ENCODE assay signal across 9 cellular contexts in genomic region chr12:58176296-58176869, GRCh38.
DNase-seq lines count a peak whose midpoint lies in the region; ATAC-seq, FAIRE-seq and TF ChIP-seq lines count a peak whose summit lies in the region.
"Had no signal": no experiment of that assay in that cellular context is flagged by ENCODE, and none has a peak within 500 bp of the region (broad histone marks: within the 10 kb centered on the region; RNA-seq: fewer than 3 reads in every experiment).

No MANE protein-coding gene starts in this region.

- in situ Hi-C loops in HAP-1 (cut with MboI; ENCODE audit: low sequenced_read_pairs): no loop called here

- H3K4me3 ChIP-seq in HAP-1 (no peak overlapping the region), foreskin fibroblast (ENCODE audit: low read depth in 1 of 2, low read length in 2 of 2) (no peak overlapping the region)

- H3K27ac Mint-ChIP-seq in stimulated activated naive B cell treated with anti-CD40 and anti-IgM and Interleukin-4, amounts not matched to agents 10 μg/mL and 1 μg/mL and 100 μg/mL, for 72 hours: no peak overlapping the region
- H3K27ac Mint-ChIP-seq in activated T-helper 1 cell treated with anti-CD3 and anti-CD28 coated beads, Interleukin-12 subunit alpha, Interleukin-12 subunit beta, Interleukin-2, Interleukin-4 antibody, amounts not matched to agents 30 ng/mL and 10 ng/mL and 1 ng/mL, durations not matched to agents 14 hours and 24 hours and 36 hours: no peak overlapping the region
- H3K27ac Mint-ChIP-seq: IgD-negative memory B cell had no signal

- DNase-seq in COR-L47 (lab: John Stamatoyannopoulos, UW) (peak; percentile 39), HAP-1 (ENCODE audit: low spot score in 2 of 2) (peak; percentile 12 to 69), RCC 7860 (ENCODE audit: low spot score) (peak; percentile 17), foreskin fibroblast (peak; percentile 14 to 47), occipital lobe (lab: John Stamatoyannopoulos, UW) (no peak)
- DNase-seq in stimulated activated naive B cell treated with anti-CD40 and anti-IgM and Interleukin-4, amounts not matched to agents 10 μg/mL and 1 μg/mL and 100 μg/mL, for 72 hours: peak; percentile 6
- DNase-seq in activated T-helper 1 cell treated with anti-CD3 and anti-CD28 coated beads, Interleukin-12 subunit alpha, Interleukin-12 subunit beta, Interleukin-2, Interleukin-4 antibody, amounts not matched to agents 30 ng/mL and 10 ng/mL and 1 ng/mL, durations not matched to agents 14 hours and 24 hours and 36 hours (ENCODE audit: low spot score): no peak

- peaks cover 2% of the 10 kb centered on the region; the same call in 1 of the 2 replicates for H3K4me1 ChIP-seq in HAP-1

- no peak overlapping the region for H3K4me3 Mint-ChIP-seq in stimulated activated naive B cell treated with anti-CD40 and anti-IgM and Interleukin-4, amounts not matched to agents 10 μg/mL and 1 μg/mL and 100 μg/mL, for 72 hours
- no peak overlapping the region for H3K4me3 Mint-ChIP-seq in activated T-helper 1 cell treated with anti-CD3 and anti-CD28 coated beads, Interleukin-12 subunit alpha, Interleukin-12 subunit beta, Interleukin-2, Interleukin-4 antibody, amounts not matched to agents 30 ng/mL and 10 ng/mL and 1 ng/mL, durations not matched to agents 14 hours and 24 hours and 36 hours
- H3K4me3 Mint-ChIP-seq: IgD-negative memory B cell had no signal

- H3K9me3 Mint-ChIP-seq in stimulated activated naive B cell treated with anti-CD40 and anti-IgM and Interleukin-4, amounts not matched to agents 10 μg/mL and 1 μg/mL and 100 μg/mL, for 72 hours: no peaks in the 10 kb centered on the region
- no peaks in the 10 kb centered on the region for H3K9me3 Mint-ChIP-seq in activated T-helper 1 cell treated with anti-CD3 and anti-CD28 coated beads, Interleukin-12 subunit alpha, Interleukin-12 subunit beta, Interleukin-2, Interleukin-4 antibody, amounts not matched to agents 30 ng/mL and 10 ng/mL and 1 ng/mL, durations not matched to agents 14 hours and 24 hours and 36 hours

- peaks cover 7 to 12% of the 10 kb centered on the region in 2 donors for H3K4me1 Mint-ChIP-seq in stimulated activated naive B cell treated with anti-CD40 and anti-IgM and Interleukin-4, amounts not matched to agents 10 μg/mL and 1 μg/mL and 100 μg/mL, for 72 hours
- H3K4me1 Mint-ChIP-seq in activated T-helper 1 cell treated with anti-CD3 and anti-CD28 coated beads, Interleukin-12 subunit alpha, Interleukin-12 subunit beta, Interleukin-2, Interleukin-4 antibody, amounts not matched to agents 30 ng/mL and 10 ng/mL and 1 ng/mL, durations not matched to agents 14 hours and 24 hours and 36 hours (ENCODE audit: low read depth): no peaks in the 10 kb centered on the region

- no peaks in the 10 kb centered on the region for H3K9me3 ChIP-seq in HAP-1

- intact Hi-C loops in activated T-helper 1 cell treated with anti-CD3 and anti-CD28 coated beads, Interleukin-12 subunit alpha, Interleukin-12 subunit beta, Interleukin-2, Interleukin-4 antibody, amounts not matched to agents 30 ng/mL and 10 ng/mL and 1 ng/mL, durations not matched to agents 14 hours and 24 hours and 36 hours (cut with micrococcal nuclease): no loop called here

- H3K27me3 ChIP-seq in HAP-1 (ENCODE audit: low read depth): no peaks in the 10 kb centered on the region

- FAIRE-seq in RCC 7860 (lab: Jason Lieb, UNC): no peak

- peak; percentile 65 to 73 for ATAC-seq in stimulated activated naive B cell treated with anti-CD40 and anti-IgM and Interleukin-4, amounts not matched to agents 10 μg/mL and 1 μg/mL and 100 μg/mL, for 72 hours (replicated peaks)
- ATAC-seq in HG03521 (IDR thresholded peaks at IDR 0.05; ENCODE audit: unreplicated experiment): no peak

- no peaks in the 10 kb centered on the region for H3K36me3 Mint-ChIP-seq in stimulated activated naive B cell treated with anti-CD40 and anti-IgM and Interleukin-4, amounts not matched to agents 10 μg/mL and 1 μg/mL and 100 μg/mL, for 72 hours
- H3K36me3 Mint-ChIP-seq in activated T-helper 1 cell treated with anti-CD3 and anti-CD28 coated beads, Interleukin-12 subunit alpha, Interleukin-12 subunit beta, Interleukin-2, Interleukin-4 antibody, amounts not matched to agents 30 ng/mL and 10 ng/mL and 1 ng/mL, durations not matched to agents 14 hours and 24 hours and 36 hours (ENCODE audit: low read depth): no peaks in the 10 kb centered on the region
- H3K36me3 Mint-ChIP-seq: IgD-negative memory B cell had no signal

- H3K27me3 Mint-ChIP-seq in stimulated activated naive B cell treated with anti-CD40 and anti-IgM and Interleukin-4, amounts not matched to agents 10 μg/mL and 1 μg/mL and 100 μg/mL, for 72 hours: peaks cover 13 to 20% of the 10 kb centered on the region in 2 donors
- peaks cover 10% of the 10 kb centered on the region for H3K27me3 Mint-ChIP-seq in activated T-helper 1 cell treated with anti-CD3 and anti-CD28 coated beads, Interleukin-12 subunit alpha, Interleukin-12 subunit beta, Interleukin-2, Interleukin-4 antibody, amounts not matched to agents 30 ng/mL and 10 ng/mL and 1 ng/mL, durations not matched to agents 14 hours and 24 hours and 36 hours (ENCODE audit: insufficient read depth)

- peak; percentile 35 for TF ChIP-seq CTCF in foreskin fibroblast (IDR thresholded peaks at IDR 0.05; ENCODE audit: low read depth, low read length)

- no peaks in the 10 kb centered on the region for H3K36me3 ChIP-seq in HAP-1 (replicated peaks)

Comparison
In these comparisons a context has a peak if more than half of its experiments do, and no peak if none do; other contexts are left out.
1. DNase-seq: peak in COR-L47 (single experiment), HAP-1 (2 of 2), RCC 7860 (single experiment), foreskin fibroblast (2 of 2) and stimulated activated naive B cell treated with anti-CD40 and anti-IgM and Interleukin-4, amounts not matched to agents 10 μg/mL and 1 μg/mL and 100 μg/mL, for 72 hours (single experiment); none in occipital lobe (single experiment) and activated T-helper 1 cell treated with anti-CD3 and anti-CD28 coated beads, Interleukin-12 subunit alpha, Interleukin-12 subunit beta, Interleukin-2, Interleukin-4 antibody, amounts not matched to agents 30 ng/mL and 10 ng/mL and 1 ng/mL, durations not matched to agents 14 hours and 24 hours and 36 hours (single experiment).